ENCODE assay signal across 22 cellular contexts in the genomic region with DNA sequence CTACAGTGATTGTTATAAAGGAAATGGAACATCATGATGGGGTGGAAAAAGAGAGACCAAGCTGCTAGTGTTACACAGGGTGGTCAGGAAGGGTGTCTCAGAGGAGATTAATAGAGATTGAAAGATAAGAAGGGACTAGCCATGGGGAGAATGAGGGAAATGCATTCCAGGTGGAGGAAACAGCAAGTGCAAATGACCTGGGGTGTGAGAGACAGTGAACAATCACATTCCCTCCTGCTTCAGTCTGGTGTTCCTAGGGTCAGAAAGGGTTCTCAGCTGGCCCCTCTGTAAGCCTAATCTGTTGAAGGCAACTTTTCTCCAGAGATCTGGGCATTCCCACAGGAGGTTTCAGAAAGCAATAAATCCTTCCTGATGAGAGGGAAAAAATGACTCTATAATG. TPM values are rescaled to one million over a fixed set of nuclear protein-coding genes. Genes with fewer than 3 reads are reported as not detected.
DNase-seq lines count a peak whose midpoint lies in the region; ATAC-seq, FAIRE-seq and TF ChIP-seq lines count a peak whose summit lies in the region.
"Had no signal": no experiment of that assay in that cellular context is flagged by ENCODE, and none has a peak within 500 bp of the region (broad histone marks: within the 10 kb centered on the region; RNA-seq: fewer than 3 reads in every experiment).

No MANE protein-coding gene starts in this region.

- H3K9me3 ChIP-seq in osteoblast (ENCODE audit: low read depth, low read length) = no peaks in the 10 kb centered on the region
- H3K9me3 ChIP-seq: A549 had no signal

- peaks cover 7% of the 10 kb centered on the region for H3K4me1 Mint-ChIP-seq in endothelial cell (ENCODE audit: unreplicated experiment)

- peaks cover 53% of the 10 kb centered on the region for H3K27me3 ChIP-seq in osteoblast (ENCODE audit: insufficient read depth, low read length)

- no peaks in the 10 kb centered on the region for H4K20me1 ChIP-seq in osteoblast (ENCODE audit: insufficient read depth, low read length)

- H3K4me2 ChIP-seq in osteoblast (ENCODE audit: insufficient read depth, low read length) = no peak overlapping the region
- H3K4me2 ChIP-seq: A549, GM23338 had no signal

- H3K4me3 Mint-ChIP-seq in endothelial cell (ENCODE audit: unreplicated experiment) = no peak overlapping the region
- H3K4me3 Mint-ChIP-seq: H9, HFFc6 had no signal

- H3K27ac Mint-ChIP-seq in endothelial cell (ENCODE audit: unreplicated experiment) = peak overlapping the region; percentile 8
- H3K27ac Mint-ChIP-seq: GM23338, H9, HFFc6 had no signal

- H3K27me3 Mint-ChIP-seq in endothelial cell (ENCODE audit: unreplicated experiment) = peaks cover 6% of the 10 kb centered on the region

- H3K36me3 ChIP-seq in osteoblast (ENCODE audit: insufficient read depth, low read length) = no peaks in the 10 kb centered on the region

- no peaks in the 10 kb centered on the region for H3K79me2 ChIP-seq in osteoblast (ENCODE audit: insufficient read depth, low read length)

- ATAC-seq in GM21381 (IDR thresholded peaks at IDR 0.05; ENCODE audit: unreplicated experiment) = no peak
- ATAC-seq: A549, GM23338, HCT116 had no signal

- no peaks in the 10 kb centered on the region for H3K4me1 ChIP-seq in osteoblast (ENCODE audit: insufficient read depth, low read length)

- H2AFZ ChIP-seq in osteoblast (ENCODE audit: low read length) = no peak overlapping the region
- H2AFZ ChIP-seq: GM23338 had no signal

- H3K9me3 Mint-ChIP-seq in endothelial cell (ENCODE audit: unreplicated experiment) = peaks cover 4% of the 10 kb centered on the region
- H3K9me3 Mint-ChIP-seq: H9, HFFc6 had no signal

- no peaks in the 10 kb centered on the region for H3K36me3 Mint-ChIP-seq in endothelial cell (ENCODE audit: low read depth, unreplicated experiment)

- no peak overlapping the region for H3K27ac ChIP-seq in osteoblast (ENCODE audit: low read depth, low read length)
- H3K27ac ChIP-seq: A549 had no signal

- H3K4me3 ChIP-seq in osteoblast (ENCODE audit: insufficient read depth, low read length) = no peak overlapping the region
- H3K4me3 ChIP-seq: A549, GM23338 had no signal

- DNase-seq in HTR-8/SVneo (ENCODE audit: insufficient read length, low spot score) (no peak), endothelial cell (ENCODE audit: low spot score) (no peak), osteoblast (ENCODE audit: insufficient read length, low spot score, missing footprints) (peak; percentile 68), mesenteric fat pad (ENCODE audit: low spot score) (no peak)
- DNase-seq in activated naive CD4-positive, alpha-beta T cell treated with anti-CD3 and anti-CD28 coated beads, Interleukin-2, amount 50 U/mL, for 16 hours = no peak
- no peak for DNase-seq in stimulated activated CD4-positive, alpha-beta T cell treated with anti-CD3 and anti-CD28 coated beads, Interleukin-2, amount 100 ng/mL, for 48 hours
- DNase-seq: 8988T; ACHN; C1 segment of cervical spinal cord; Calu3; CD4-positive, alpha-beta memory T cell; COR-L47; DMS53; DMS79 treated with DMSO at 0.1 percent for 48 hours; H9; HFFc6 had no signal

- TF ChIP-seq CTCF in endothelial cell (IDR thresholded peaks at IDR 0.05; ENCODE audit: unreplicated experiment) = no peak
- no peak for TF ChIP-seq CTCF in osteoblast (IDR thresholded peaks at IDR 0.05; ENCODE audit: extremely low read depth, low read depth, low read length)

- FAIRE-seq in HTR-8/SVneo (lab: Jason Lieb, UNC) = peak; percentile 92
- FAIRE-seq: A549, GM12892, GM19239 had no signal

RNA-seq across cellular contexts. Expression of gene KCNB1, which starts 3.6 kb away (rescaled TPM):
- 0.36 TPM for total RNA-seq in endothelial cell (ENCODE audit: unreplicated experiment)
- under 0.01 TPM in 2 replicates for total RNA-seq in osteoblast
- total RNA-seq in mesenteric fat pad = 43.0 TPM
- total RNA-seq: Calu3; CD4-positive, alpha-beta memory T cell had no signal

Comparison
In these comparisons a context has a peak if more than half of its experiments do, and no peak if none do; other contexts are left out.
1. RNA of gene KCNB1, which starts 3.6 kb away (total RNA-seq): 43.0 TPM in mesenteric fat pad (single experiment); 0.36 TPM in endothelial cell (single experiment) and under 0.01 TPM in osteoblast; every median in the first group is over 10 times any median in the second.